In the genomic region with DNA sequence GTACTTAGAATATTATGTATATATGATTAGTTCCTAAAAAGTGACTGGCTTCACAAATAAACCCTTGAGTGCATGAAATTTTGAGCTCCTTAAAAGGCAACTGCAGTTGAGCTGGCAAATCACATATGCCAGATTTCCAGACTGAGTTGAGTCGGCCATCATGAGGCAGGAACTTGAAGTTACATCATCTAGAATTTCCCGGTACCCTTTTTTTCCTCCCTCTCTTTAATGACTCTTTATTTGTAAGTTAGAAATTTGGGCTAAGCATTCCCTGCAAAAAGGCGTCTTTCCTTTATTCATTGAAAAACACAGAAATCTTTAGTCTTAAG, we compare ENCODE assay signal across 12 cellular contexts.
DNase-seq lines count a peak whose midpoint lies in the region; ATAC-seq and TF ChIP-seq lines count a peak whose summit lies in the region.
"Had no signal": no experiment of that assay in that cellular context is flagged by ENCODE, and none has a peak within 500 bp of the region (broad histone marks: within the 10 kb centered on the region; RNA-seq: fewer than 3 reads in every experiment).

No MANE protein-coding gene starts in this region.

- no peak overlapping the region for H3K4me2 ChIP-seq in GM23338

- DNase-seq in GM23338 (ENCODE audit: low spot score) (no peak), adipocyte (ENCODE audit: low read depth) (peak; percentile 79), left ventricle myocardium inferior (no peak), endothelial cell (ENCODE audit: low spot score) (no peak)
- DNase-seq in stimulated activated naive CD8-positive, alpha-beta T cell treated with anti-CD3 and anti-CD28 coated beads, Interleukin-15, amount 100 ng/mL, for 72 hours: no peak
- DNase-seq: Kasumi-1; stimulated activated CD8-positive, alpha-beta memory T cell treated with anti-CD3 and anti-CD28 coated beads, Interleukin-4, amount 100 ng/mL, for 48 hours; T-helper 17 cell had no signal

- H3K9me2 ChIP-seq in GM23338 (ENCODE audit: insufficient read depth): no peaks in the 10 kb centered on the region

- H3K27ac Mint-ChIP-seq in GM23338 (peak overlapping the region; percentile 93), endothelial cell (ENCODE audit: unreplicated experiment) (no peak overlapping the region)
- H3K27ac Mint-ChIP-seq in stimulated activated naive CD8-positive, alpha-beta T cell treated with anti-CD3 and anti-CD28 coated beads, Interleukin-15, amount 100 ng/mL, for 72 hours: no peak overlapping the region
- H3K27ac Mint-ChIP-seq: activated naive CD4-positive, alpha-beta T cell treated with anti-CD3 and anti-CD28 coated beads, Interleukin-2, amount 50 U/mL, for 24 hours; T-helper 17 cell had no signal

- ATAC-seq in GM23338 (no peak), GM19351 (IDR thresholded peaks at IDR 0.05; ENCODE audit: unreplicated experiment) (no peak), HG02588 (IDR thresholded peaks at IDR 0.05; ENCODE audit: unreplicated experiment) (no peak)
- no peak for ATAC-seq in stimulated activated naive CD8-positive, alpha-beta T cell treated with anti-CD3 and anti-CD28 coated beads, Interleukin-15, amount 100 ng/mL, for 72 hours
- ATAC-seq: T-helper 17 cell had no signal

- H3K4me3 ChIP-seq in GM23338 (no peak overlapping the region), adipocyte (ENCODE audit: low read length) (peak overlapping the region; percentile 27), left ventricle myocardium inferior (no peak overlapping the region), skeletal muscle tissue (ENCODE audit: low read length in 3 of 3) (no peak overlapping the region)

- peaks cover 88% of the 10 kb centered on the region for H3K79me2 ChIP-seq in GM23338 (replicated peaks; ENCODE audit: insufficient read depth)

- H3K27me3 ChIP-seq in GM23338 (ENCODE audit: insufficient read depth) (no peaks in the 10 kb centered on the region), adipocyte (replicated peaks; ENCODE audit: control insufficient read depth, insufficient read depth, low read length) (no peaks in the 10 kb centered on the region), left ventricle myocardium inferior (ENCODE audit: low read depth) (no peaks in the 10 kb centered on the region), skeletal muscle tissue (ENCODE audit: control insufficient read depth in 3 of 3, insufficient read depth in 3 of 3, low read length in 3 of 3) (no peaks in the 10 kb centered on the region)

- intact Hi-C loops in left ventricle myocardium inferior (cut with micrococcal nuclease): no loop called here

- H3K36me3 ChIP-seq in GM23338 (ENCODE audit: insufficient read depth): no peaks in the 10 kb centered on the region
- H3K36me3 ChIP-seq in adipocyte (ENCODE audit: control insufficient read depth, insufficient read depth, low read length, severe bottlenecking): peaks cover 13% of the 10 kb centered on the region
- no peaks in the 10 kb centered on the region for H3K36me3 ChIP-seq in left ventricle myocardium inferior
- no peaks in the 10 kb centered on the region for H3K36me3 ChIP-seq in skeletal muscle tissue (ENCODE audit: control insufficient read depth in 3 of 3, insufficient read depth in 3 of 3, low read length in 3 of 3)

- H3K9me3 Mint-ChIP-seq in GM23338 (peaks cover 18% of the 10 kb centered on the region), endothelial cell (ENCODE audit: unreplicated experiment) (no peaks in the 10 kb centered on the region)
- H3K9me3 Mint-ChIP-seq in stimulated activated naive CD8-positive, alpha-beta T cell treated with anti-CD3 and anti-CD28 coated beads, Interleukin-15, amount 100 ng/mL, for 72 hours: peaks cover 5 to 24% of the 10 kb centered on the region in 2 donors

- H3K27me3 Mint-ChIP-seq in GM23338 (ENCODE audit: insufficient read depth, low read depth, poor library complexity) (peaks cover 6% of the 10 kb centered on the region), endothelial cell (ENCODE audit: unreplicated experiment) (peaks cover 3% of the 10 kb centered on the region)
- no peaks in the 10 kb centered on the region for H3K27me3 Mint-ChIP-seq in stimulated activated naive CD8-positive, alpha-beta T cell treated with anti-CD3 and anti-CD28 coated beads, Interleukin-15, amount 100 ng/mL, for 72 hours
- H3K27me3 Mint-ChIP-seq: activated naive CD4-positive, alpha-beta T cell treated with anti-CD3 and anti-CD28 coated beads, Interleukin-2, amount 50 U/mL, for 24 hours; T-helper 17 cell had no signal

- H3K4me3 Mint-ChIP-seq in GM23338: no peak overlapping the region
- H3K4me3 Mint-ChIP-seq in stimulated activated naive CD8-positive, alpha-beta T cell treated with anti-CD3 and anti-CD28 coated beads, Interleukin-15, amount 100 ng/mL, for 72 hours: no peak overlapping the region
- no peak overlapping the region for H3K4me3 Mint-ChIP-seq in endothelial cell (ENCODE audit: unreplicated experiment)
- H3K4me3 Mint-ChIP-seq: activated naive CD4-positive, alpha-beta T cell treated with anti-CD3 and anti-CD28 coated beads, Interleukin-2, amount 50 U/mL, for 24 hours; T-helper 17 cell had no signal

- H3K9ac ChIP-seq in adipocyte (ENCODE audit: low read length): peak overlapping the region; percentile 62
- no peak overlapping the region for H3K9ac ChIP-seq in skeletal muscle tissue (ENCODE audit: low read depth in 1 of 3, low read length in 3 of 3)

- no peaks in the 10 kb centered on the region for H4K20me1 ChIP-seq in GM23338 (replicated peaks; ENCODE audit: insufficient read depth)

- TF ChIP-seq CTCF in GM23338 (conservative IDR thresholded peaks at IDR 0.05; ENCODE audit: low read depth in 2 of 2) (no peak), left ventricle myocardium inferior (IDR thresholded peaks at IDR 0.05; ENCODE audit: borderline replicate concordance) (no peak), endothelial cell (IDR thresholded peaks at IDR 0.05; ENCODE audit: unreplicated experiment) (no peak)

- H3K4me1 Mint-ChIP-seq in GM23338 (peaks cover 35% of the 10 kb centered on the region), endothelial cell (ENCODE audit: unreplicated experiment) (peaks cover 48% of the 10 kb centered on the region)
- H3K4me1 Mint-ChIP-seq in stimulated activated naive CD8-positive, alpha-beta T cell treated with anti-CD3 and anti-CD28 coated beads, Interleukin-15, amount 100 ng/mL, for 72 hours: no peaks in the 10 kb centered on the region
- H3K4me1 Mint-ChIP-seq: activated naive CD4-positive, alpha-beta T cell treated with anti-CD3 and anti-CD28 coated beads, Interleukin-2, amount 50 U/mL, for 24 hours; T-helper 17 cell had no signal

- H3K9me3 ChIP-seq in adipocyte (ENCODE audit: control insufficient read depth, low read length) (no peaks in the 10 kb centered on the region), left ventricle myocardium inferior (replicated peaks) (no peaks in the 10 kb centered on the region), skeletal muscle tissue (ENCODE audit: control insufficient read depth in 3 of 3, low read length in 3 of 3) (no peaks in the 10 kb centered on the region)

- no peak overlapping the region for H2AFZ ChIP-seq in GM23338

- H3K27ac ChIP-seq in GM23338 (ENCODE audit: low read depth): no peak overlapping the region
- peak overlapping the region; percentile 89 for H3K27ac ChIP-seq in left ventricle myocardium inferior (replicated peaks)
- H3K27ac ChIP-seq in skeletal muscle tissue (ENCODE audit: low read depth, low read length): peak overlapping the region; percentile 79

- H3K36me3 Mint-ChIP-seq in GM23338 (ENCODE audit: low read depth): peaks cover 33% of the 10 kb centered on the region
- H3K36me3 Mint-ChIP-seq in endothelial cell (ENCODE audit: low read depth, unreplicated experiment): peaks cover 28% of the 10 kb centered on the region

- H3K4me1 ChIP-seq in GM23338 (ENCODE audit: insufficient read depth) (peaks cover 25% of the 10 kb centered on the region), adipocyte (ENCODE audit: control insufficient read depth, insufficient read depth, low read length) (peaks cover 52% of the 10 kb centered on the region), left ventricle myocardium inferior (peaks cover 70% of the 10 kb centered on the region), skeletal muscle tissue (ENCODE audit: control insufficient read depth in 3 of 3, insufficient read depth in 3 of 3, low read length in 3 of 3) (peaks cover 12 to 28% (median 25%) of the 10 kb centered on the region in 3 donors)

- H3F3A ChIP-seq in GM23338 (replicated peaks; ENCODE audit: low read depth): no peaks in the 10 kb centered on the region
